11 cellular contexts compared by ENCODE assay signal in genomic region chr14:20623798-20624197, GRCh38. TPM values are rescaled to one million over a fixed set of nuclear protein-coding genes. Genes with fewer than 3 reads are reported as not detected.
DNase-seq lines count a peak whose midpoint lies in the region; ATAC-seq and TF ChIP-seq lines count a peak whose summit lies in the region.
"Had no signal": no experiment of that assay in that cellular context is flagged by ENCODE, and none has a peak within 500 bp of the region (broad histone marks: within the 10 kb centered on the region; RNA-seq: fewer than 3 reads in every experiment).

No MANE protein-coding gene starts in this region.

- peaks cover 59% of the 10 kb centered on the region for H3K27me3 Mint-ChIP-seq in activated CD8-positive, alpha-beta T cell treated with anti-CD3 and anti-CD28 coated beads, Interleukin-2, amount 10 ng/mL, durations not matched to agents 7 days and 5 days (ENCODE audit: low read depth)
- peaks cover 37 to 57% of the 10 kb centered on the region in 2 donors for H3K27me3 Mint-ChIP-seq in natural killer cell (ENCODE audit: low read depth in 2 of 2)

- intact Hi-C loops in natural killer cell (cut with micrococcal nuclease) (no loop called here), esophagus squamous epithelium (cut with DNase I) (no loop called here), posterior vena cava (cut with DNase I) (no loop called here)

- peaks cover 53% of the 10 kb centered on the region for H3K4me1 Mint-ChIP-seq in activated CD8-positive, alpha-beta T cell treated with anti-CD3 and anti-CD28 coated beads, Interleukin-2, amount 10 ng/mL, durations not matched to agents 7 days and 5 days (ENCODE audit: low read depth)
- peaks cover 40 to 59% of the 10 kb centered on the region in 2 donors for H3K4me1 Mint-ChIP-seq in natural killer cell

- TF ChIP-seq CTCF in natural killer cell (IDR thresholded peaks at IDR 0.05) (no peak), esophagus squamous epithelium (IDR thresholded peaks at IDR 0.05) (no peak)

- POLR2A ChIA-PET in activated CD8-positive, alpha-beta T cell treated with anti-CD3 and anti-CD28 coated beads, Interleukin-2, amount 10 ng/mL, durations not matched to agents 7 days and 5 days (lab: Charles Lee), result no interaction called here

- H3K36me3 Mint-ChIP-seq in activated CD8-positive, alpha-beta T cell treated with anti-CD3 and anti-CD28 coated beads, Interleukin-2, amount 10 ng/mL, durations not matched to agents 7 days and 5 days (ENCODE audit: low read depth), result peaks cover 4% of the 10 kb centered on the region
- no peaks in the 10 kb centered on the region for H3K36me3 Mint-ChIP-seq in natural killer cell

- no peak overlapping the region for H3K27ac ChIP-seq in HUES64 (ENCODE audit: low read depth, low read length)
- H3K27ac ChIP-seq in esophagus squamous epithelium, result no peak overlapping the region

- CTCF ChIA-PET in activated CD8-positive, alpha-beta T cell treated with anti-CD3 and anti-CD28 coated beads, Interleukin-2, amount 10 ng/mL, durations not matched to agents 7 days and 5 days (lab: Charles Lee), result interaction anchor here (1.1 to 2.7 kb wide), 4 partner anchors 10 to 347 kb away, joined by 3 to 19 read pairs (median 7); no protein-coding TSS in a partner anchor

- no peak for TF ChIP-seq POLR2A in esophagus squamous epithelium (IDR thresholded peaks at IDR 0.05)

- H3K36me3 ChIP-seq in HUES64 (ENCODE audit: insufficient read depth, low read length) (no peaks in the 10 kb centered on the region), esophagus squamous epithelium (no peaks in the 10 kb centered on the region)

- no peak overlapping the region for H3K27ac Mint-ChIP-seq in activated CD8-positive, alpha-beta T cell treated with anti-CD3 and anti-CD28 coated beads, Interleukin-2, amount 10 ng/mL, durations not matched to agents 7 days and 5 days
- peak overlapping the region; percentile 75 to 93 for H3K27ac Mint-ChIP-seq in natural killer cell

- WGBS in HUES64, result 90% methylated on average over 15 of the region's 15 CpGs
- 40 to 61% methylated on average over 14 to 15 of the region's 15 CpGs for WGBS in esophagus squamous epithelium, 2 donors

- H3K9me3 ChIP-seq in HUES64 (ENCODE audit: insufficient read depth, low read depth, low read length), result no peaks in the 10 kb centered on the region
- no peaks in the 10 kb centered on the region for H3K9me3 ChIP-seq in esophagus squamous epithelium

- H3K4me3 ChIP-seq in GM08714 (ENCODE audit: low read length) (peak overlapping the region; percentile 30; the same call in 1 of the 2 replicates), HUES64 (ENCODE audit: low read length) (peak overlapping the region; percentile 71), esophagus squamous epithelium (no peak overlapping the region)

- no peak for ATAC-seq in activated CD8-positive, alpha-beta T cell treated with anti-CD3 and anti-CD28 coated beads, Interleukin-2, amount 10 ng/mL, durations not matched to agents 7 days and 5 days
- no peak for ATAC-seq in natural killer cell

- peaks cover 23% of the 10 kb centered on the region for H3K27me3 ChIP-seq in HUES64 (ENCODE audit: insufficient read depth, low read length)
- peaks cover 0 to 36% (median 0%) of the 10 kb centered on the region in 4 donors for H3K27me3 ChIP-seq in esophagus squamous epithelium

- H3K9me3 Mint-ChIP-seq in activated CD8-positive, alpha-beta T cell treated with anti-CD3 and anti-CD28 coated beads, Interleukin-2, amount 10 ng/mL, durations not matched to agents 7 days and 5 days (ENCODE audit: insufficient read depth), result no peaks in the 10 kb centered on the region
- no peaks in the 10 kb centered on the region for H3K9me3 Mint-ChIP-seq in natural killer cell

- no peak overlapping the region for H3K9ac ChIP-seq in HUES64 (ENCODE audit: low read depth, low read length)

- DNase-seq in activated CD8-positive, alpha-beta T cell treated with anti-CD3 and anti-CD28 coated beads, Interleukin-2, amount 10 ng/mL, durations not matched to agents 7 days and 5 days, result no peak
- DNase-seq in natural killer cell (no peak), esophagus squamous epithelium (lab: John Stamatoyannopoulos, UW) (no peak), retina (no peak), posterior vena cava (ENCODE audit: low spot score) (no peak)
- DNase-seq: activated CD4-positive, CD25-positive, alpha-beta regulatory T cell treated with anti-CD3 and anti-CD28 coated beads, Interleukin-2, amount 50 U/mL, for 72 hours; aorta; NCI-H1092 treated with DMSO at 0.1 percent for 48 hours had no signal

- peaks cover 13% of the 10 kb centered on the region for H3K4me1 ChIP-seq in HUES64 (ENCODE audit: insufficient read depth, low read length)
- H3K4me1 ChIP-seq in esophagus squamous epithelium, result peaks cover 0 to 44% (median 0%) of the 10 kb centered on the region in 3 donors

- peak overlapping the region; percentile 66 for H3K4me3 Mint-ChIP-seq in activated CD8-positive, alpha-beta T cell treated with anti-CD3 and anti-CD28 coated beads, Interleukin-2, amount 10 ng/mL, durations not matched to agents 7 days and 5 days
- H3K4me3 Mint-ChIP-seq in natural killer cell, result peak overlapping the region; percentile 69

RNA-seq across cellular contexts. Expression of gene OR6S1, which starts 17.7 kb away (rescaled TPM):
- polyA plus RNA-seq in HUES64 (2013, experiment 1 of 2), result not detected
- polyA plus RNA-seq in HUES64 (2013, experiment 2 of 2), result not detected
- not detected for total RNA-seq in activated CD8-positive, alpha-beta T cell treated with anti-CD3 and anti-CD28 coated beads, Interleukin-2, amount 10 ng/mL, durations not matched to agents 7 days and 5 days
- total RNA-seq in natural killer cell, result not detected
- total RNA-seq in esophagus squamous epithelium, result not detected
- total RNA-seq in posterior vena cava, result not detected
- total RNA-seq: aorta, Daoy had no signal
- polyA plus RNA-seq: aorta had no signal

RNA-seq across cellular contexts. Expression of gene RNASE12, which starts 32.6 kb away (rescaled TPM):
- polyA plus RNA-seq in HUES64 (2013, experiment 1 of 2), result not detected
- polyA plus RNA-seq in HUES64 (2013, experiment 2 of 2), result not detected
- not detected for total RNA-seq in activated CD8-positive, alpha-beta T cell treated with anti-CD3 and anti-CD28 coated beads, Interleukin-2, amount 10 ng/mL, durations not matched to agents 7 days and 5 days
- total RNA-seq in natural killer cell (not detected), esophagus squamous epithelium (not detected), posterior vena cava (not detected)
- total RNA-seq: aorta, Daoy had no signal
- polyA plus RNA-seq: aorta had no signal

RNA-seq across cellular contexts. Expression of gene RNASE11, which starts 36.0 kb away (rescaled TPM):
- polyA plus RNA-seq in HUES64 (2013, experiment 1 of 2), result not detected
- polyA plus RNA-seq in HUES64 (2013, experiment 2 of 2), result not detected
- total RNA-seq in activated CD8-positive, alpha-beta T cell treated with anti-CD3 and anti-CD28 coated beads, Interleukin-2, amount 10 ng/mL, durations not matched to agents 7 days and 5 days, result not detected
- not detected for total RNA-seq in natural killer cell
- not detected for total RNA-seq in esophagus squamous epithelium
- not detected for total RNA-seq in posterior vena cava
- total RNA-seq: aorta had no signal
- polyA plus RNA-seq: aorta had no signal

Comparison
In these comparisons a context has a peak if more than half of its experiments do, and no peak if none do; other contexts are left out.
1. H3K4me3 ChIP-seq: peak in GM08714 (single experiment) and HUES64 (single experiment); none in esophagus squamous epithelium (0 of 4).